ENCODE assay signal across 21 cellular contexts in the genomic region with DNA sequence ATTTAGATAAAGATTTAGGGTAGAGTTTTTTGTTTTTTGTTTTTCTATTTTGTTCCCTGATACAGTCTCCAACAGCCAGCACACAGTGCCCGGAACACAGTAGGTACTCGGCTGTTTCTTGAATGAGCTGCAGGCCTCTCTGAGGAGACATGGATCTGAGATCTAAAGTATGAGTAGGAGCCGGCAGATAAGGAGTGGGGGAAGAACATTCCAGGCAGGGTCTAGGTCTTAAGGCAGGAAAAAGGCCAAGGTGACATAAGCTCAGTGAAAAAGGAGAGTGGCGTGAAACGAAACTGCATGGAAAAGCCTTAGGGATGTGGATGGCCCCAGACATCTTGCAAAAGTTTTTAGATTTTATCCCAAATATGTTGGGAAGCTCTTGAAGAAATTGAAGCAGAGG.
"Had no signal": no experiment of that assay in that cellular context is flagged by ENCODE, and none has a peak within 500 bp of the region (broad histone marks: within the 10 kb centered on the region; RNA-seq: fewer than 3 reads in every experiment).

No MANE protein-coding gene starts in this region.

- H3K27ac ChIP-seq: brain microvascular endothelial cell, dorsolateral prefrontal cortex, epithelial cell of prostate, lower lobe of right lung, parathyroid adenoma, spleen had no signal

- H3K9me3 ChIP-seq: lower lobe of right lung, sigmoid colon, spleen, tibial artery had no signal

- H3K9ac ChIP-seq: parathyroid adenoma had no signal

- H2AFZ ChIP-seq: parathyroid adenoma had no signal

- H3K27me3 ChIP-seq: brain microvascular endothelial cell, dorsolateral prefrontal cortex, sigmoid colon, spleen, tibial artery had no signal

- H3K36me3 ChIP-seq: spleen had no signal

- H3K4me3 ChIP-seq: dorsolateral prefrontal cortex, lower lobe of right lung, sigmoid colon, spleen, tibial artery had no signal

- DNase-seq: activated CD4-positive, alpha-beta T cell treated with anti-CD3 and anti-CD28 coated beads, Interleukin-2, amount 10 ng/mL, durations not matched to agents 24 days and 14 days; activated CD8-positive, alpha-beta T cell treated with anti-CD3 and anti-CD28 coated beads for 36 hours; activated naive CD4-positive, alpha-beta T cell treated with anti-CD3 and anti-CD28 coated beads for 36 hours; activated T-cell treated with anti-CD3 and anti-CD28 coated beads, Interleukin-2, amount 50 U/mL, for 1 hour; anterior cingulate cortex; brain microvascular endothelial cell; central memory CD4-positive, alpha-beta T cell; dorsolateral prefrontal cortex; foreskin melanocyte; glutamatergic neuron; hypothalamus; lower lobe of right lung; sigmoid colon; spleen; stimulated activated CD4-positive, alpha-beta T cell treated with anti-CD3 and anti-CD28 coated beads, Interleukin-4, amount 100 ng/mL, for 4 hours; T-helper 1 cell; T-helper 9 cell; tibial artery had no signal

- ATAC-seq: activated CD8-positive, alpha-beta T cell treated with anti-CD3 and anti-CD28 coated beads for 36 hours; lower lobe of right lung; stimulated activated memory B cell treated with anti-CD40 and anti-IgM and Interleukin-4, amounts not matched to agents 10 μg/mL and 1 μg/mL and 100 μg/mL, for 72 hours had no signal

- H3K79me2 ChIP-seq: parathyroid adenoma had no signal

- H3K4me1 ChIP-seq: parathyroid adenoma had no signal
